ENCODE assay signal across 8 cellular contexts in the genomic region with DNA sequence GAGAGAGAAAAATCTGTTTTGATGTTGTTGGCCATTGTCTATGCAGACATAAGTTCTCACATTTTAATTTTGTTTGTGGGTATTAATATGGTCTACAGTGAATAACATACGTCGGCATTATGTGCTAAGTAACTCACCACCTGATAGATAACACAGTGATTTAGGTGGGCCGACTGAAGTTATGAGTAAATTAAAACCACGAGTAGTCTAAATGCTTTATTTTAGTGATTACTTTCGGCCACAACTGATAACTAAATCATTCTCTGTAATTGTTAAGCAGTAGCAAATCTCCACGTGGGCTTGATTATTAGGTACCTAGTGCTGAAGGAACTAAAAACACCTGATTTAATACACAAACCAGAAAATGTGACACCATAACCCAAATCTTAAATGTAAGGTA. TPM values are rescaled to one million over a fixed set of nuclear protein-coding genes. Genes with fewer than 3 reads are reported as not detected.
A peak's percentile ranks its signal among the peaks of the same experiment; 100 is the strongest.
DNase-seq lines count a peak whose midpoint lies in the region; ATAC-seq and TF ChIP-seq lines count a peak whose summit lies in the region.

No MANE protein-coding gene starts in this region.

- no peaks in the 10 kb centered on the region for H3K36me3 ChIP-seq in left ventricle myocardium inferior
- no peaks in the 10 kb centered on the region for H3K36me3 ChIP-seq in mesodermal cell (ENCODE audit: control insufficient read depth, insufficient read depth, low read length)
- no peaks in the 10 kb centered on the region for H3K36me3 ChIP-seq in aorta (ENCODE audit: control insufficient read depth in 1 of 2, insufficient read depth in 2 of 2, low read length in 1 of 2)

- no peaks in the 10 kb centered on the region for H3K27me3 ChIP-seq in left ventricle myocardium inferior (ENCODE audit: low read depth)
- H3K27me3 ChIP-seq in aorta (ENCODE audit: control insufficient read depth in 1 of 2, insufficient read depth in 2 of 2, low read length in 1 of 2): no peaks in the 10 kb centered on the region

- H3K9me3 ChIP-seq in left ventricle myocardium inferior (replicated peaks): no peaks in the 10 kb centered on the region
- no peaks in the 10 kb centered on the region for H3K9me3 ChIP-seq in mesodermal cell (ENCODE audit: control insufficient read depth, low read length)
- no peaks in the 10 kb centered on the region for H3K9me3 ChIP-seq in aorta (ENCODE audit: control insufficient read depth, low read length)

- WGBS in mesodermal cell (ENCODE audit: insufficient coverage in 2 of 2), 2 experiments: no CpG with 5 or more reads among the region's 6 CpGs
- 39 to 41% methylated on average over 6 of the region's 6 CpGs for WGBS in aorta, 2 donors

- in situ Hi-C loops in astrocyte of the spinal cord (cut with HindIII; ENCODE audit: low sequenced_read_pairs): no loop called here

- H3K27ac ChIP-seq in left ventricle myocardium inferior (replicated peaks): peak overlapping the region; percentile 84
- H3K27ac ChIP-seq in mesodermal cell (ENCODE audit: low read depth, low read length, severe bottlenecking): no peak overlapping the region
- no peak overlapping the region for H3K27ac ChIP-seq in aorta (ENCODE audit: low read depth in 1 of 2, low read length in 2 of 2)

- ATAC-seq in Right ventricle myocardium inferior (no peak), aorta (ENCODE audit: low FRiP score) (no peak)

- intact Hi-C loops in left ventricle myocardium inferior (cut with micrococcal nuclease): loop anchor here (10.0 kb wide), 1 partner anchor 446 kb away; a partner anchor contains a TSS
- intact Hi-C loops in Right ventricle myocardium inferior (cut with DNase I): loop anchor here (5.0 kb wide), 1 partner anchor 821 kb away; a partner anchor contains a TSS
- intact Hi-C loops in aorta (cut with DNase I): loop anchor here (5.0 to 10.0 kb wide), 3 partner anchors 49 to 146 kb away; a partner anchor contains a TSS

- TF ChIP-seq CTCF in left ventricle myocardium inferior (IDR thresholded peaks at IDR 0.05; ENCODE audit: borderline replicate concordance) (no peak), astrocyte of the spinal cord (IDR thresholded peaks at IDR 0.05; ENCODE audit: low read depth, low read length) (no peak)

- DNase-seq in left ventricle myocardium inferior: no peak
- DNase-seq in Right ventricle myocardium inferior (ENCODE audit: missing footprints): no peak
- DNase-seq in astrocyte of the spinal cord (ENCODE audit: low read depth, low spot score): no peak
- no peak for DNase-seq in aorta
- no peak for DNase-seq in midbrain (lab: John Stamatoyannopoulos, UW)
- DNase-seq in nucleus accumbens (lab: John Stamatoyannopoulos, UW): no peak
- no peak for DNase-seq in dermis blood vessel endothelial cell

- H3K4me3 ChIP-seq in left ventricle myocardium inferior (peak overlapping the region; percentile 80), astrocyte of the spinal cord (ENCODE audit: low read depth, low read length) (peak overlapping the region; percentile 81), mesodermal cell (ENCODE audit: extremely low read depth, insufficient read depth, low read length, poor library complexity, severe bottlenecking) (peak overlapping the region; percentile 78), aorta (ENCODE audit: low read length in 2 of 2) (peak overlapping the region; percentile 70 to 97)

- H3K4me1 ChIP-seq in left ventricle myocardium inferior (peaks cover 83% of the 10 kb centered on the region), mesodermal cell (ENCODE audit: control insufficient read depth, insufficient read depth, low read length, poor library complexity, severe bottlenecking) (peaks cover 8% of the 10 kb centered on the region), aorta (ENCODE audit: control insufficient read depth in 1 of 2, insufficient read depth in 2 of 2, low read length in 2 of 2) (no peaks in the 10 kb centered on the region)

RNA-seq across cellular contexts. Expression of a gene that starts 1.2 kb away (rescaled TPM):
- total RNA-seq in left ventricle myocardium inferior: 18.1 TPM
- total RNA-seq in Right ventricle myocardium inferior: 13.4 TPM
- 6.5 TPM for polyA plus RNA-seq in mesodermal cell (2013, experiment 1 of 2)
- 5.1 TPM for polyA plus RNA-seq in mesodermal cell (2013, experiment 2 of 2)
- 10 to 100 TPM; 28.2 to 35.1 TPM for total RNA-seq in aorta
- polyA plus RNA-seq in aorta: 10 to 100 TPM in 1 of 2 donors, 1 to 10 TPM in 1; 2.4 to 10.7 TPM
- total RNA-seq in dermis blood vessel endothelial cell: 22.3 and 33.5 TPM in 2 replicates

RNA-seq across cellular contexts. Expression of a gene that starts 3.0 kb away (rescaled TPM):
- total RNA-seq in left ventricle myocardium inferior: 2.5 TPM
- total RNA-seq in Right ventricle myocardium inferior: 2.3 TPM
- 7.7 TPM for polyA plus RNA-seq in mesodermal cell (2013, experiment 1 of 2)
- 5.8 TPM for polyA plus RNA-seq in mesodermal cell (2013, experiment 2 of 2)
- total RNA-seq in aorta: 1 to 10 TPM; 4.8 to 7.7 TPM
- 1 to 10 TPM; 1.8 to 2.6 TPM for polyA plus RNA-seq in aorta
- 5.5 and 5.8 TPM in 2 replicates for total RNA-seq in dermis blood vessel endothelial cell
